ENCODE assay signal across 1 cellular context in the genomic region with DNA sequence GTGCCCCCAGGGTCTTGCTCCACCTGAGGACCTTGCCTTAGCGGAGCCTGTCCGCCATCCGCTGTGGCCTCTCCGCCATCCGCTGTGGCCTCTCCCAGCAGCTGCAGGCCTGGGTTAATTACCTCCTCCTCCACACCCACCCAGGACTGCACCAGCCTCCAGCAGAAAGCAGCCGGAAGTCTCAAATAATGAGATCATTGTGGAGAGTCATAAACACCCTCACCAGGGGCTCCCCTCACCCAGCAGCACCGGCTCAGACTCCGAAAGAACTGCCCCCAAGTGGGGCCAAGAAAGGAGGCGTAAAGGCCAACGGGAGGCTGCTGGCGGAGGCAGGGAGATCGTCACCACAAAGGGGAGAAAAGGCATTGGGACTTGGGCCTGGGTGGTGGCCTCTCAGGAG.
TF ChIP-seq lines count a peak whose summit lies in the region.

No MANE protein-coding gene starts in this region.

TF ChIP-seq in K562, 482 proteins besides CTCF, POLR2A, EP300 and RAD21:
- TF ChIP-seq, protein P1, sequence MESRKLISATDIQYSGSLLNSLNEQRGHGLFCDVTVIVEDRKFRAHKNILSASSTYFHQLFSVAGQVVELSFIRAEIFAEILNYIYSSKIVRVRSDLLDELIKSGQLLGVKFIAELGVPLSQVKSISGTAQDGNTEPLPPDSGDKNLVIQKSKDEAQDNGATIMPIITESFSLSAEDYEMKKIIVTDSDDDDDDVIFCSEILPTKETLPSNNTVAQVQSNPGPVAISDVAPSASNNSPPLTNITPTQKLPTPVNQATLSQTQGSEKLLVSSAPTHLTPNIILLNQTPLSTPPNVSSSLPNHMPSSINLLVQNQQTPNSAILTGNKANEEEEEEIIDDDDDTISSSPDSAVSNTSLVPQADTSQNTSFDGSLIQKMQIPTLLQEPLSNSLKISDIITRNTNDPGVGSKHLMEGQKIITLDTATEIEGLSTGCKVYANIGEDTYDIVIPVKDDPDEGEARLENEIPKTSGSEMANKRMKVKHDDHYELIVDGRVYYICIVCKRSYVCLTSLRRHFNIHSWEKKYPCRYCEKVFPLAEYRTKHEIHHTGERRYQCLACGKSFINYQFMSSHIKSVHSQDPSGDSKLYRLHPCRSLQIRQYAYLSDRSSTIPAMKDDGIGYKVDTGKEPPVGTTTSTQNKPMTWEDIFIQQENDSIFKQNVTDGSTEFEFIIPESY (CRISPR knock-in tag; IDR thresholded peaks at IDR 0.05): peak; percentile 85
- TF ChIP-seq BACH1 (tag; IDR thresholded peaks at IDR 0.05): no peak
TF ChIP-seq in K562: peak in this region for 1.
